Comparison of ENCODE assay signal across 22 cellular contexts in genomic region chr15:70158996-70159355, GRCh38.
DNase-seq lines count a peak whose midpoint lies in the region; FAIRE-seq and TF ChIP-seq lines count a peak whose summit lies in the region.
"Had no signal": no experiment of that assay in that cellular context is flagged by ENCODE, and none has a peak within 500 bp of the region (broad histone marks: within the 10 kb centered on the region; RNA-seq: fewer than 3 reads in every experiment).

No MANE protein-coding gene starts in this region.

- DNase-seq in MV-4-11 (lab: John Stamatoyannopoulos, UW) (peak; percentile 15), mesenteric fat pad (ENCODE audit: low spot score) (peak; percentile 55), urothelium cell line (ENCODE audit: low spot score) (no peak), osteoblast (ENCODE audit: insufficient read length, low spot score, missing footprints) (no peak), LoVo (ENCODE audit: low spot score) (no peak), germinal center (ENCODE audit: low spot score) (no peak)
- DNase-seq: ACHN; BE2C; C1 segment of cervical spinal cord; CD4-positive, CD25-positive, alpha-beta regulatory T cell; CD8-positive, alpha-beta memory T cell; COR-L47; DMS153; DMS79; GDM1; GM23248; HCEC 1CT had no signal

- H3K27me3 ChIP-seq in OCI-LY3 (ENCODE audit: low read depth, low read length), result 0 out of 2 replicates have a peak, but pooled peaks cover 5% of the 10 kb centered on the region
- H3K27me3 ChIP-seq in osteoblast (ENCODE audit: insufficient read depth, low read length), result peaks cover 4% of the 10 kb centered on the region
- H3K27me3 ChIP-seq: BE2C had no signal

- peak; percentile 27 for FAIRE-seq in urothelium cell line (lab: Jason Lieb, UNC)
- FAIRE-seq: A204.1, GM12892, GM18507, HepG2 had no signal

- H2AFZ ChIP-seq in OCI-LY3 (ENCODE audit: low read depth, low read length) (no peak overlapping the region), osteoblast (ENCODE audit: low read length) (no peak overlapping the region)
- H2AFZ ChIP-seq: GM23248 had no signal

- H3K4me1 ChIP-seq in OCI-LY3 (ENCODE audit: low read length) (peaks cover 14% of the 10 kb centered on the region), osteoblast (ENCODE audit: insufficient read depth, low read length) (peaks cover 35% of the 10 kb centered on the region)

- H3K4me3 ChIP-seq in OCI-LY3 (ENCODE audit: low read length), result no peak overlapping the region
- H3K4me3 ChIP-seq in osteoblast (ENCODE audit: insufficient read depth, low read length), result no peak overlapping the region
- H3K4me3 ChIP-seq: GM23248 had no signal

- H4K20me1 ChIP-seq in OCI-LY3 (ENCODE audit: insufficient read depth, low read length) (no peaks in the 10 kb centered on the region), osteoblast (ENCODE audit: insufficient read depth, low read length) (no peaks in the 10 kb centered on the region)

- H3K27ac ChIP-seq in OCI-LY3 (ENCODE audit: low read length) (no peak overlapping the region), osteoblast (ENCODE audit: low read depth, low read length) (no peak overlapping the region)
- H3K27ac ChIP-seq: GM23248 had no signal

- H3K36me3 ChIP-seq in OCI-LY3 (replicated peaks; ENCODE audit: low read depth, low read length) (no peaks in the 10 kb centered on the region), osteoblast (ENCODE audit: insufficient read depth, low read length) (no peaks in the 10 kb centered on the region)
- H3K36me3 ChIP-seq: BE2C had no signal

- H3K79me2 ChIP-seq in OCI-LY3 (ENCODE audit: low read length) (no peaks in the 10 kb centered on the region), osteoblast (ENCODE audit: insufficient read depth, low read length) (no peaks in the 10 kb centered on the region)

- H3K9ac ChIP-seq in OCI-LY3 (ENCODE audit: low read length), result no peak overlapping the region
- H3K9ac ChIP-seq: GM23248 had no signal

- no peak for TF ChIP-seq CTCF in OCI-LY3 (IDR thresholded peaks at IDR 0.05; ENCODE audit: low read depth, low read length)
- TF ChIP-seq CTCF in osteoblast (IDR thresholded peaks at IDR 0.05; ENCODE audit: extremely low read depth, low read depth, low read length), result no peak

- no peaks in the 10 kb centered on the region for H3K9me3 ChIP-seq in OCI-LY3 (ENCODE audit: insufficient read depth, low read length)
- H3K9me3 ChIP-seq in osteoblast (ENCODE audit: low read depth, low read length), result no peaks in the 10 kb centered on the region
- H3K9me3 ChIP-seq: BE2C had no signal

- H3K4me2 ChIP-seq in OCI-LY3 (ENCODE audit: low read length) (peak overlapping the region; percentile 23; the same call in 1 of the 2 replicates), osteoblast (ENCODE audit: insufficient read depth, low read length) (no peak overlapping the region)

Comparison
In these comparisons a context has a peak if more than half of its experiments do, and no peak if none do; other contexts are left out.
1. DNase-seq: peak in MV-4-11 (single experiment) and mesenteric fat pad (single experiment); none in urothelium cell line (single experiment), osteoblast (single experiment), LoVo (single experiment) and germinal center (single experiment).